ENCODE assay signal across 8 cellular contexts in genomic region chr11:130070829-130071205, GRCh38. TPM values are rescaled to one million over a fixed set of nuclear protein-coding genes. Genes with fewer than 3 reads are reported as not detected.
DNase-seq lines count a peak whose midpoint lies in the region; ATAC-seq and TF ChIP-seq lines count a peak whose summit lies in the region.

No MANE protein-coding gene starts in this region.

- TF ChIP-seq CTCF in right lobe of liver (IDR thresholded peaks at IDR 0.05): no peak
- no peak for TF ChIP-seq CTCF in upper lobe of left lung (IDR thresholded peaks at IDR 0.05)

- peak in 1 of 4 donors; percentile 4 for ATAC-seq in right lobe of liver
- ATAC-seq in upper lobe of left lung (ENCODE audit: low FRiP score in 2 of 2): peak; percentile 48 to 77
- ATAC-seq in GM21825 (IDR thresholded peaks at IDR 0.05; ENCODE audit: unreplicated experiment): no peak

- TF ChIP-seq POLR2A in right lobe of liver (IDR thresholded peaks at IDR 0.05): no peak
- no peak for TF ChIP-seq POLR2A in upper lobe of left lung (IDR thresholded peaks at IDR 0.05)

- TF ChIP-seq EP300 in upper lobe of left lung (IDR thresholded peaks at IDR 0.05): no peak

- peak overlapping the region; percentile 54 for H3K27ac ChIP-seq in caudate nucleus (ENCODE audit: low read depth, low read length)
- peak overlapping the region; percentile 83 to 95 (median 89) for H3K27ac ChIP-seq in right lobe of liver
- H3K27ac ChIP-seq in upper lobe of left lung: peak overlapping the region; percentile 95 to 97 (median 96)

- H3K36me3 ChIP-seq in right lobe of liver (no peaks in the 10 kb centered on the region), upper lobe of left lung (no peaks in the 10 kb centered on the region)

- no peaks in the 10 kb centered on the region for H3K27me3 ChIP-seq in right lobe of liver
- no peaks in the 10 kb centered on the region for H3K27me3 ChIP-seq in upper lobe of left lung

- H3K9me3 ChIP-seq in right lobe of liver (no peaks in the 10 kb centered on the region), upper lobe of left lung (no peaks in the 10 kb centered on the region)

- peak; percentile 34 for DNase-seq in Daoy (ENCODE audit: low read depth)
- DNase-seq in NCI-H69 (lab: John Stamatoyannopoulos, UW): peak; percentile 76
- peak in 9 of 61 donors; percentile 18 to 58 (median 47) for DNase-seq in caudate nucleus (lab: John Stamatoyannopoulos, UW)
- peak in 2 of 3 donors; percentile 39 to 55 for DNase-seq in right lobe of liver
- DNase-seq in upper lobe of left lung: peak; percentile 73 to 83
- no peak for DNase-seq in HuH-7 (ENCODE audit: low spot score)
- no peak for DNase-seq in activated CD4-positive, alpha-beta T cell treated with anti-CD3 and anti-CD28 coated beads, Interleukin-2, amount 50 U/mL, for 48 hours

- intact Hi-C loops in right lobe of liver (cut with DNase I): no loop called here

- WGBS in right lobe of liver (ENCODE audit: insufficient coverage, low coverage, low lambda C conversion rate, missing lambda C conversion rate): 4% methylated on average over 9 of the region's 24 CpGs
- WGBS in upper lobe of left lung, 2 donors: 1% methylated on average over 19 to 23 of the region's 24 CpGs

- H3K4me3 ChIP-seq in right lobe of liver (peak overlapping the region; percentile 69 to 89 (median 82)), upper lobe of left lung (peak overlapping the region; percentile 69 to 93 (median 92))

- peaks cover 0 to 35% (median 0%) of the 10 kb centered on the region in 4 donors for H3K4me1 ChIP-seq in right lobe of liver
- peaks cover 10 to 40% (median 20%) of the 10 kb centered on the region in 4 donors for H3K4me1 ChIP-seq in upper lobe of left lung

RNA-seq across cellular contexts. Expression of gene APLP2, which starts 1.1 kb away (rescaled TPM):
- total RNA-seq in Daoy (2014; rRNA removed; shearing (Covaris generic)): 94.6 and 103 TPM in 2 replicates
- total RNA-seq in right lobe of liver (100 to 1,000 TPM; 184 to 255 (median 252) TPM), upper lobe of left lung (100 to 1,000 TPM; 249 to 939 (median 653) TPM)

Comparison
In these comparisons a context has a peak if more than half of its experiments do, and no peak if none do; other contexts are left out.
1. DNase-seq: peak in Daoy (single experiment), NCI-H69 (single experiment), right lobe of liver (2 of 3) and upper lobe of left lung (2 of 2); none in HuH-7 (single experiment) and activated CD4-positive, alpha-beta T cell treated with anti-CD3 and anti-CD28 coated beads, Interleukin-2, amount 50 U/mL, for 48 hours (0 of 2).
2. Peak in every context shown above with its lines, with median percentiles within 50 percentile points of each other: H3K27ac ChIP-seq.